Comparison of ENCODE assay signal across 12 cellular contexts in the genomic region with DNA sequence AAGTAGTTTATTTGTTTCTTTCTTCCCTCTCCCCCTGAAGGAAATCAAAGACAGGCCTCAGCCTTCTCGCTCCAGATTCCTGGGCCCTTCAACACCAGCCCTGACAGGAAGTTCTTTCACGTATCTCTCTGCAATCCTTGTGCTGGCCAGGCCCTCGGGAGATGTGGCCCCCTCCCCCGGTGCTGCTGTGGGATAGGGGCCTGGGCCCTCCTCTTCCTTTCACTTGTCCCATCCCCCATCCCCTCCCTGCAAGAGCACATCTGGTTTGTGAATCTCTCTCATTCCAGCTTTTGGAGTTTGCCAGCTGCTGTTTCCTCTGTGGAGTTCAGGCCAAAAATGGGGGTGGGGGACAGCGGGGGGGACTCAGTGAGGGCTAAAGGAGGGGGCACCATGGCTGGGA. TPM values are rescaled to one million over a fixed set of nuclear protein-coding genes. Genes with fewer than 3 reads are reported as not detected.
DNase-seq lines count a peak whose midpoint lies in the region; ATAC-seq and TF ChIP-seq lines count a peak whose summit lies in the region.
"Had no signal": no experiment of that assay in that cellular context is flagged by ENCODE, and none has a peak within 500 bp of the region (broad histone marks: within the 10 kb centered on the region; RNA-seq: fewer than 3 reads in every experiment).

No MANE protein-coding gene starts in this region.

- DNase-seq in EH (ENCODE audit: low read depth) (peak; percentile 69), body of pancreas (no peak), hepatocyte (ENCODE audit: low spot score) (peak; percentile 58), retina (no peak), NCI-H510A (lab: John Stamatoyannopoulos, UW) (no peak)
- DNase-seq in activated naive CD4-positive, alpha-beta T cell treated with anti-CD3 and anti-CD28 coated beads, Interleukin-2, amount 50 U/mL, for 16 hours, result no peak
- DNase-seq: cortex of kidney, MV-4-11, SHP77 treated with DMSO at 0.1 percent for 48 hours had no signal

- H3K9me2 ChIP-seq in hepatocyte (replicated peaks; ENCODE audit: insufficient read depth), result no peaks in the 10 kb centered on the region

- ATAC-seq in body of pancreas, result peak; percentile 4
- no peak for ATAC-seq in HG03439 (IDR thresholded peaks at IDR 0.05; ENCODE audit: unreplicated experiment)

- intact Hi-C loops in body of pancreas (cut with DNase I), result no loop called here

- no peaks in the 10 kb centered on the region for H3K4me1 ChIP-seq in body of pancreas
- H3K4me1 ChIP-seq in hepatocyte (ENCODE audit: insufficient read depth), result peaks cover 74% of the 10 kb centered on the region
- peaks cover 20% of the 10 kb centered on the region for H3K4me1 ChIP-seq in rectal smooth muscle tissue (ENCODE audit: control insufficient read depth, insufficient read depth, low read length)

- TF ChIP-seq CTCF in body of pancreas (IDR thresholded peaks at IDR 0.05) (no peak), hepatocyte (IDR thresholded peaks at IDR 0.05; ENCODE audit: poor library complexity) (no peak)

- 46 to 50% methylated on average over 5 of the region's 5 CpGs for whole genome bisulfite sequencing in body of pancreas, 2 donors
- WGBS in hepatocyte (ENCODE audit: low lambda C conversion rate, missing lambda C conversion rate), result 32% methylated on average over 5 of the region's 5 CpGs

- H3K9me3 ChIP-seq in body of pancreas (no peaks in the 10 kb centered on the region), hepatocyte (ENCODE audit: low read depth) (no peaks in the 10 kb centered on the region)

- H2AFZ ChIP-seq in hepatocyte, result no peak overlapping the region

- H4K20me1 ChIP-seq in hepatocyte (ENCODE audit: insufficient read depth, poor library complexity, severe bottlenecking), result peaks cover 38% of the 10 kb centered on the region

- H3K27ac ChIP-seq in body of pancreas, result peak overlapping the region in 1 of 4 donors; percentile 44
- peak overlapping the region; percentile 98 for H3K27ac ChIP-seq in hepatocyte
- H3K27ac ChIP-seq in rectal smooth muscle tissue (ENCODE audit: low read depth, low read length), result peak overlapping the region; percentile 69

- H3K9ac ChIP-seq in rectal smooth muscle tissue (ENCODE audit: low read length), result no peak overlapping the region

- peak overlapping the region; percentile 75 for H3K4me2 ChIP-seq in hepatocyte

- no peaks in the 10 kb centered on the region for H3K27me3 ChIP-seq in body of pancreas
- H3K27me3 ChIP-seq in hepatocyte, result no peaks in the 10 kb centered on the region
- no peaks in the 10 kb centered on the region for H3K27me3 ChIP-seq in rectal smooth muscle tissue (ENCODE audit: control insufficient read depth, insufficient read depth, low read length)

- TF ChIP-seq POLR2A in body of pancreas (IDR thresholded peaks at IDR 0.05), result no peak

- no peak overlapping the region for H3K4me3 ChIP-seq in body of pancreas
- no peak overlapping the region for H3K4me3 ChIP-seq in hepatocyte
- no peak overlapping the region for H3K4me3 ChIP-seq in rectal smooth muscle tissue (ENCODE audit: low read length)

- no peaks in the 10 kb centered on the region for H3K36me3 ChIP-seq in body of pancreas (replicated peaks in 1 of 2; ENCODE audit: insufficient read depth in 1 of 2, low read depth in 2 of 2)
- H3K36me3 ChIP-seq in hepatocyte (replicated peaks; ENCODE audit: insufficient read depth, low read depth), result no peaks in the 10 kb centered on the region
- peaks cover 4% of the 10 kb centered on the region for H3K36me3 ChIP-seq in rectal smooth muscle tissue (ENCODE audit: control insufficient read depth, insufficient read depth, low read length)

- H3K79me2 ChIP-seq in hepatocyte, result peaks cover 96% of the 10 kb centered on the region

RNA-seq across cellular contexts. Expression of gene LRP1, which starts 7.2 kb away (rescaled TPM):
- total RNA-seq in body of pancreas, result 100 to 1,000 TPM in 1 of 2 donors, 10 to 100 TPM in 1; 61.2 to 162 TPM
- total RNA-seq in hepatocyte, result 48.5 and 76.8 TPM in 2 replicates
- polyA plus RNA-seq in hepatocyte, result 47.8 and 57.6 TPM in 2 replicates

RNA-seq across cellular contexts. Expression of gene LRP1-AS, which starts 11.9 kb away (rescaled TPM):
- not detected for total RNA-seq in body of pancreas
- total RNA-seq in hepatocyte, result not detected in 2 replicates
- polyA plus RNA-seq in hepatocyte, result 0.59 TPM in 1 of 2 replicates, not detected in the other
- total RNA-seq: lung microvascular endothelial cell had no signal

RNA-seq across cellular contexts. Expression of gene STAT6, which starts 24.3 kb away (rescaled TPM):
- 10 to 100 TPM; 52.7 to 82.4 TPM for total RNA-seq in body of pancreas
- total RNA-seq in hepatocyte, result 76.7 and 78.9 TPM in 2 replicates
- 80.0 and 101 TPM in 2 replicates for polyA plus RNA-seq in hepatocyte

RNA-seq across cellular contexts. Expression of gene NAB2, which starts 46.6 kb away (rescaled TPM):
- total RNA-seq in body of pancreas, result 1 to 10 TPM; 4.0 to 7.3 TPM
- 21.9 and 24.8 TPM in 2 replicates for total RNA-seq in hepatocyte
- 12.3 and 12.9 TPM in 2 replicates for polyA plus RNA-seq in hepatocyte

RNA-seq across cellular contexts. Expression of gene NEMP1, which starts 56.9 kb away (rescaled TPM):
- total RNA-seq in body of pancreas (1 to 10 TPM; 2.3 to 5.2 TPM), hepatocyte (8.3 and 9.3 TPM in 2 replicates)
- 3.0 and 6.2 TPM in 2 replicates for polyA plus RNA-seq in hepatocyte

Comparison
In these comparisons a context has a peak if more than half of its experiments do, and no peak if none do; other contexts are left out.
1. DNase-seq: peak in EH (single experiment) and hepatocyte (single experiment); none in body of pancreas (0 of 4), retina (single experiment), NCI-H510A (single experiment) and activated naive CD4-positive, alpha-beta T cell treated with anti-CD3 and anti-CD28 coated beads, Interleukin-2, amount 50 U/mL, for 16 hours (single experiment).